ENCODE assay signal across 36 cellular contexts in the genomic region with DNA sequence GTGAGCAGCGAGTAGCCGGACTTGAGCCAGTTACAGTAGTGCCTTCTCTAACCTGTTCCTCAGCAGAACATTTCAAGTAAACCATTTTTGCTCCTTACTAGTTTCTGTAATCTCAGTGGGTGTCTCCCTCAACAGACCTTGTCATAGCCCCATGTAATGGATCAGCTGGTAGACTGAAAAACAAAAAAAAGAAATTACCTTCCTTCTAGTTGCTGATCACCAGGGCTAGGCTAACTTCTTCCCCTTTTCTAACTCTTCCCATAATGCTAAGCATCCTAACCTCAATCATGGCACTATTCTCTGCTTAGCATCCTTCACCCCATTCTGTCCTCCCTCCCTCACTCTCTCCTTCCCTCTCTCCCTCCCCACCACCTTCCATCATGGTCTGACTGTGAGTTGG. TPM values are rescaled to one million over a fixed set of nuclear protein-coding genes. Genes with fewer than 3 reads are reported as not detected.
"Had no signal": no experiment of that assay in that cellular context is flagged by ENCODE, and none has a peak within 500 bp of the region (broad histone marks: within the 10 kb centered on the region; RNA-seq: fewer than 3 reads in every experiment).

No MANE protein-coding gene starts in this region.

- H3K36me3 ChIP-seq: brain microvascular endothelial cell, breast epithelium had no signal

- DNase-seq: activated B cell treated with CpG ODN at 0.5 μM for 24 hours; activated CD4-positive, alpha-beta memory T cell treated with anti-CD3 and anti-CD28 coated beads for 36 hours; activated CD4-positive, alpha-beta T cell treated with anti-CD3 and anti-CD28 coated beads for 4 hours; activated CD4-positive, alpha-beta T cell treated with anti-CD3 and anti-CD28 coated beads, Interleukin-2, amount 50 U/mL, for 1 hour; activated CD4-positive, alpha-beta T cell treated with anti-CD3 and anti-CD28 coated beads, Interleukin-2, amount 50 U/mL, for 4 hours; activated CD4-positive, CD25-positive, alpha-beta regulatory T cell treated with anti-CD3 and anti-CD28 coated beads, Interleukin-2, amount 50 U/mL, for 72 hours; activated CD8-positive, alpha-beta memory T cell treated with anti-CD3 and anti-CD28 coated beads, Interleukin-2, amount 50 U/mL, for 4 hours; activated CD8-positive, alpha-beta T cell treated with anti-CD3 and anti-CD28 coated beads for 36 hours; activated effector memory CD4-positive, alpha-beta T cell treated with anti-CD3 and anti-CD28 coated beads, Interleukin-2, amount 50 U/mL, for 16 hours; activated gamma-delta T cell treated with Interleukin-2 at 50 U/mL for 16 hours; activated naive CD4-positive, alpha-beta T cell; activated naive CD4-positive, alpha-beta T cell treated with anti-CD3 and anti-CD28 coated beads for 36 hours; activated naive CD4-positive, alpha-beta T cell treated with anti-CD3 and anti-CD28 coated beads, Interleukin-2, amount 50 U/mL, for 16 hours; activated naive CD8-positive, alpha-beta T cell treated with anti-CD3 and anti-CD28 coated beads for 36 hours; activated T-cell treated with anti-CD3 and anti-CD28 coated beads for 4 hours; activated T-cell treated with anti-CD3 and anti-CD28 coated beads, Interleukin-2, amount 50 U/mL, for 1 hour; activated T-cell treated with anti-CD3 and anti-CD28 coated beads, Interleukin-2, amount 50 U/mL, for 4 hours; activated T-cell treated with anti-CD3 and anti-CD28 coated beads, Interleukin-2, amount 50 U/mL, for 72 hours; aorta; body of pancreas; brain microvascular endothelial cell; central memory CD4-positive, alpha-beta T cell; T-helper 1 cell; T-helper 2 cell; T-helper 9 cell had no signal

- H3K27me3 ChIP-seq: body of pancreas, brain microvascular endothelial cell, breast epithelium had no signal

- H3K4me3 Mint-ChIP-seq: activated B cell treated with CpG ODN at 0.5 μM for 24 hours; activated CD4-positive, alpha-beta memory T cell treated with anti-CD3 and anti-CD28 coated beads for 36 hours; activated CD4-positive, alpha-beta T cell treated with anti-CD3 and anti-CD28 coated beads, Interleukin-2, amount 10 ng/mL, durations not matched to agents 24 days and 14 days; activated CD8-positive, alpha-beta T cell treated with anti-CD3 and anti-CD28 coated beads for 36 hours; activated naive CD4-positive, alpha-beta T cell treated with anti-CD3 and anti-CD28 coated beads for 36 hours; activated naive CD8-positive, alpha-beta T cell treated with anti-CD3 and anti-CD28 coated beads for 36 hours; activated T-cell treated with anti-CD3 and anti-CD28 coated beads, Interleukin-2, amount 50 U/mL, for 4 hours; activated T-cell treated with anti-CD3 and anti-CD28 coated beads, Interleukin-2, amount 50 U/mL, for 72 hours; activated T-helper 1 cell treated with anti-CD3 and anti-CD28 coated beads, Interleukin-12 subunit alpha, Interleukin-12 subunit beta, Interleukin-2, Interleukin-4 antibody, amounts not matched to agents 30 ng/mL and 10 ng/mL and 1 ng/mL, durations not matched to agents 14 hours and 24 hours and 36 hours; activated T-helper 17 cell treated with anti-CD3 and anti-CD28 coated beads, Interleukin-2, amount 50 U/mL, for 72 hours; T-helper 1 cell treated with Interleukin-12 subunit alpha and Interleukin-12 subunit beta and Interleukin-4 antibody, amounts not matched to agents 30 μg/mL and 1 μg/mL, for 36 hours; T-helper 2 cell treated with Interferon-gamma antibody and Interleukin-4, amounts not matched to agents 5 μg/mL and 100 μg/mL, for 36 hours had no signal

- ATAC-seq: activated CD8-positive, alpha-beta T cell treated with anti-CD3 and anti-CD28 coated beads for 36 hours; activated naive CD4-positive, alpha-beta T cell treated with anti-CD3 and anti-CD28 coated beads, Interleukin-2, amount 50 U/mL, for 72 hours; activated T-cell treated with anti-CD3 and anti-CD28 coated beads, Interleukin-2, amount 50 U/mL, for 4 hours; activated T-cell treated with anti-CD3 and anti-CD28 coated beads, Interleukin-2, amount 50 U/mL, for 72 hours; activated T-helper 17 cell treated with anti-CD3 and anti-CD28 coated beads, Interleukin-2, amount 50 U/mL, for 72 hours; body of pancreas had no signal

- H3K4me3 ChIP-seq: body of pancreas, breast epithelium had no signal

- H3K9me3 ChIP-seq: body of pancreas, breast epithelium had no signal

- H3K36me3 Mint-ChIP-seq: activated naive CD8-positive, alpha-beta T cell treated with anti-CD3 and anti-CD28 coated beads for 36 hours had no signal

- FAIRE-seq: astrocyte, TTC549 had no signal

- H3K4me1 ChIP-seq: body of pancreas, breast epithelium had no signal

- H3K4me1 Mint-ChIP-seq: activated B cell treated with CpG ODN at 0.5 μM for 24 hours; activated CD4-positive, alpha-beta T cell treated with anti-CD3 and anti-CD28 coated beads, Interleukin-2, amount 10 ng/mL, durations not matched to agents 24 days and 14 days; activated naive CD8-positive, alpha-beta T cell treated with anti-CD3 and anti-CD28 coated beads for 36 hours; activated T-helper 17 cell treated with anti-CD3 and anti-CD28 coated beads, Interleukin-2, amount 50 U/mL, for 72 hours had no signal

- H3K27ac Mint-ChIP-seq: activated B cell treated with CpG ODN at 0.5 μM for 24 hours; activated CD4-positive, alpha-beta memory T cell treated with anti-CD3 and anti-CD28 coated beads for 36 hours; activated CD4-positive, alpha-beta T cell treated with anti-CD3 and anti-CD28 coated beads, Interleukin-2, amount 10 ng/mL, durations not matched to agents 24 days and 14 days; activated CD8-positive, alpha-beta T cell treated with anti-CD3 and anti-CD28 coated beads for 36 hours; activated naive CD4-positive, alpha-beta T cell treated with anti-CD3 and anti-CD28 coated beads for 36 hours; activated naive CD4-positive, alpha-beta T cell treated with anti-CD3 and anti-CD28 coated beads, Interleukin-2, amount 50 U/mL, for 72 hours; activated naive CD8-positive, alpha-beta T cell treated with anti-CD3 and anti-CD28 coated beads for 36 hours; activated T-cell treated with anti-CD3 and anti-CD28 coated beads, Interleukin-2, amount 50 U/mL, for 72 hours; activated T-helper 1 cell treated with anti-CD3 and anti-CD28 coated beads, Interleukin-12 subunit alpha, Interleukin-12 subunit beta, Interleukin-2, Interleukin-4 antibody, amounts not matched to agents 30 ng/mL and 10 ng/mL and 1 ng/mL, durations not matched to agents 14 hours and 24 hours and 36 hours; activated T-helper 17 cell treated with anti-CD3 and anti-CD28 coated beads, Interleukin-2, amount 50 U/mL, for 72 hours; T-helper 1 cell treated with Interleukin-12 subunit alpha and Interleukin-12 subunit beta and Interleukin-4 antibody, amounts not matched to agents 30 μg/mL and 1 μg/mL, for 36 hours; T-helper 2 cell treated with Interferon-gamma antibody and Interleukin-4, amounts not matched to agents 5 μg/mL and 100 μg/mL, for 36 hours had no signal

- H3K27ac ChIP-seq: body of pancreas, brain microvascular endothelial cell, breast epithelium, VCaP had no signal

RNA-seq across cellular contexts. Expression of gene APOBEC3A, which starts 49.6 kb away (rescaled TPM):
- total RNA-seq: activated B cell treated with CpG ODN at 0.5 μM for 24 hours; activated CD4-positive, alpha-beta T cell treated with anti-CD3 and anti-CD28 coated beads, Interleukin-2, amount 10 ng/mL, durations not matched to agents 24 days and 14 days; activated CD8-positive, alpha-beta memory T cell treated with anti-CD3 and anti-CD28 coated beads for 36 hours; activated CD8-positive, alpha-beta T cell treated with anti-CD3 and anti-CD28 coated beads for 36 hours; activated naive CD4-positive, alpha-beta T cell treated with anti-CD3 and anti-CD28 coated beads for 36 hours; activated naive CD4-positive, alpha-beta T cell treated with anti-CD3 and anti-CD28 coated beads, Interleukin-2, amount 50 U/mL, for 72 hours; activated naive CD8-positive, alpha-beta T cell treated with anti-CD3 and anti-CD28 coated beads for 36 hours; activated T-helper 1 cell treated with anti-CD3 and anti-CD28 coated beads, Interleukin-12 subunit alpha, Interleukin-12 subunit beta, Interleukin-2, Interleukin-4 antibody, amounts not matched to agents 30 ng/mL and 10 ng/mL and 1 ng/mL, durations not matched to agents 14 hours and 24 hours and 36 hours; activated T-helper 17 cell treated with anti-CD3 and anti-CD28 coated beads, Interleukin-2, amount 50 U/mL, for 72 hours; astrocyte; body of pancreas had no signal
